12 cellular contexts compared by ENCODE assay signal in genomic region chr19:45766293-45766918, GRCh38. TPM values are rescaled to one million over a fixed set of nuclear protein-coding genes. Genes with fewer than 3 reads are reported as not detected.
DNase-seq lines count a peak whose midpoint lies in the region; ATAC-seq, FAIRE-seq and TF ChIP-seq lines count a peak whose summit lies in the region.
"Had no signal": no experiment of that assay in that cellular context is flagged by ENCODE, and none has a peak within 500 bp of the region (broad histone marks: within the 10 kb centered on the region; RNA-seq: fewer than 3 reads in every experiment).

No MANE protein-coding gene starts in this region.

- in situ Hi-C loops in astrocyte of the spinal cord (cut with HindIII; ENCODE audit: low sequenced_read_pairs), result no loop called here
- in situ Hi-C loops in gastrocnemius medialis (cut with MboI; ENCODE audit: low sequenced_read_pairs in 4 of 4), result no loop called here

- H3K4me1 ChIP-seq in right cardiac atrium (ENCODE audit: control insufficient read depth, insufficient read depth, low read length) (no peaks in the 10 kb centered on the region), gastrocnemius medialis (peaks cover 28 to 50% of the 10 kb centered on the region in 2 donors)

- H3K36me3 ChIP-seq in gastrocnemius medialis, result no peaks in the 10 kb centered on the region

- no peak for TF ChIP-seq CTCF in astrocyte of the spinal cord (IDR thresholded peaks at IDR 0.05; ENCODE audit: low read depth, low read length)
- TF ChIP-seq CTCF in gastrocnemius medialis (IDR thresholded peaks at IDR 0.05 in 4 of 5, conservative IDR thresholded peaks at IDR 0.05 in 1 of 5), result no peak

- 53% methylated on average over 19 of the region's 19 CpGs for WGBS in right cardiac atrium

- H3K9me3 ChIP-seq in right cardiac atrium (ENCODE audit: control insufficient read depth, low read length), result no peaks in the 10 kb centered on the region
- H3K9me3 ChIP-seq in gastrocnemius medialis, result no peaks in the 10 kb centered on the region

- FAIRE-seq in GM12891 (lab: Jason Lieb, UNC), result no peak

- intact Hi-C loops in right cardiac atrium (cut with DNase I), result loop anchor here in 1 of 4 donors (5.0 to 10.0 kb wide), 2 partner anchors 52 to 74 kb away; partner anchors contain the start of genes QPCTL and SNRPD2
- intact Hi-C loops in gastrocnemius medialis (cut with DNase I; ENCODE audit: low total_unique reads), result loop anchor here (5.0 kb wide), 3 partner anchors 34 to 1019 kb away; partner anchors contain the start of genes BCL3, FBXO46, IRF2BP1 and MEIOSIN

- TF ChIP-seq POLR2A in gastrocnemius medialis (IDR thresholded peaks at IDR 0.05) (no peak), GM12891 (IDR thresholded peaks at IDR 0.05; ENCODE audit: low read depth, low read length) (no peak)

- DNase-seq in COLO668 (lab: John Stamatoyannopoulos, UW; ENCODE audit: unreplicated experiment) (peak; percentile 31), astrocyte of the spinal cord (ENCODE audit: low read depth, low spot score) (no peak), right cardiac atrium (peak in 2 of 3 donors; percentile 62 to 85), gastrocnemius medialis (no peak), GM12891 (ENCODE audit: insufficient read length, low spot score) (no peak)
- DNase-seq: NCI-H510A, T1000 had no signal

- H3K4me3 ChIP-seq in astrocyte of the spinal cord (ENCODE audit: low read depth, low read length) (peak overlapping the region; percentile 75), right cardiac atrium (ENCODE audit: low read length) (peak overlapping the region; percentile 80), gastrocnemius medialis (peak overlapping the region; percentile 74 to 90 (median 82))

- ATAC-seq in right cardiac atrium, result no peak
- no peak for ATAC-seq in gastrocnemius medialis
- ATAC-seq in HG02938 (IDR thresholded peaks at IDR 0.05; ENCODE audit: unreplicated experiment), result no peak
- no peak for ATAC-seq in GM21825 (IDR thresholded peaks at IDR 0.05; ENCODE audit: unreplicated experiment)
- no peak for ATAC-seq in GM18867 (IDR thresholded peaks at IDR 0.05; ENCODE audit: unreplicated experiment)
- ATAC-seq: activated T-helper 17 cell treated with anti-CD3 and anti-CD28 coated beads, Interleukin-2, amount 50 U/mL, for 72 hours had no signal

- H3K27ac ChIP-seq in right cardiac atrium (ENCODE audit: low read length), result peak overlapping the region; percentile 99
- peak overlapping the region; percentile 95 to 99 (median 97) for H3K27ac ChIP-seq in gastrocnemius medialis

- H3K27me3 ChIP-seq in right cardiac atrium (ENCODE audit: control insufficient read depth, insufficient read depth) (no peaks in the 10 kb centered on the region), gastrocnemius medialis (no peaks in the 10 kb centered on the region)

TF ChIP-seq in GM12891, 5 proteins besides CTCF, POLR2A, EP300 and RAD21:
- TF ChIP-seq PAX5 (IDR thresholded peaks at IDR 0.05; ENCODE audit: insufficient read depth, low read length, severe bottlenecking) (no peak), POU2F2 (IDR thresholded peaks at IDR 0.05; ENCODE audit: low read depth, low read length) (no peak), SPI1 (IDR thresholded peaks at IDR 0.05; ENCODE audit: low read depth, low read length) (no peak), POLR2AphosphoS5 (IDR thresholded peaks at IDR 0.05; ENCODE audit: low read depth, low read length) (no peak), TAF1 (IDR thresholded peaks at IDR 0.05; ENCODE audit: low read depth, low read length) (no peak)

RNA-seq across cellular contexts. Expression of gene SIX5, which starts 2.6 kb away (rescaled TPM):
- total RNA-seq in right cardiac atrium (10 to 100 TPM; 15.8 to 33.2 (median 24.1) TPM), gastrocnemius medialis (10 to 100 TPM in 2 of 4 donors, 1 to 10 TPM in 2; 8.2 to 12.2 (median 10.1) TPM)
- 19.4 TPM for polyA plus RNA-seq in right cardiac atrium
- 3.7 TPM for polyA plus RNA-seq in GM12891 (2012; ENCODE audit: low read depth, missing spikeins)

RNA-seq across cellular contexts. Expression of gene DMPK, which starts 15.9 kb away (rescaled TPM):
- total RNA-seq in right cardiac atrium, result 100 to 1,000 TPM; 220 to 304 (median 288) TPM
- 395 TPM for polyA plus RNA-seq in right cardiac atrium
- 100 to 1,000 TPM in 2 of 4 donors, 10 to 100 TPM in 2; 93.0 to 196 (median 116) TPM for total RNA-seq in gastrocnemius medialis
- 36.5 TPM for polyA plus RNA-seq in GM12891 (2012; ENCODE audit: low read depth, missing spikeins)

RNA-seq across cellular contexts. Expression of gene DMWD, which starts 26.2 kb away (rescaled TPM):
- total RNA-seq in right cardiac atrium (10 to 100 TPM; 72.2 to 87.1 (median 76.6) TPM), gastrocnemius medialis (100 to 1,000 TPM in 1 of 4 donors, 10 to 100 TPM in 3; 38.6 to 111 (median 56.4) TPM)
- 50.2 TPM for polyA plus RNA-seq in right cardiac atrium
- 25.7 TPM for polyA plus RNA-seq in GM12891 (2012; ENCODE audit: low read depth, missing spikeins)

RNA-seq across cellular contexts. Expression of gene MEIOSIN, which starts 33.2 kb away (rescaled TPM):
- total RNA-seq in right cardiac atrium, result under 1 TPM; 0.15 to 0.76 (median 0.30) TPM
- 0.41 TPM for polyA plus RNA-seq in right cardiac atrium
- total RNA-seq in gastrocnemius medialis, result not detected
- polyA plus RNA-seq in GM12891 (2012; ENCODE audit: low read depth, missing spikeins), result 0.05 TPM
- polyA plus RNA-seq: IgD-negative memory B cell had no signal

RNA-seq across cellular contexts. Expression of gene FBXO46, which starts 35.7 kb away (rescaled TPM):
- 10 to 100 TPM; 11.4 to 13.2 (median 12.6) TPM for total RNA-seq in right cardiac atrium
- polyA plus RNA-seq in right cardiac atrium, result 9.4 TPM
- 10 to 100 TPM in 1 of 4 donors, 1 to 10 TPM in 3; 6.6 to 14.3 (median 8.7) TPM for total RNA-seq in gastrocnemius medialis
- polyA plus RNA-seq in GM12891 (2012; ENCODE audit: low read depth, missing spikeins), result 13.4 TPM

Comparison
In these comparisons a context has a peak if more than half of its experiments do, and no peak if none do; other contexts are left out.
1. DNase-seq: peak in COLO668 (single experiment) and right cardiac atrium (2 of 3); none in astrocyte of the spinal cord (single experiment), gastrocnemius medialis (0 of 2) and GM12891 (single experiment).
2. Peak in every context shown above with its lines, with median percentiles within 50 percentile points of each other: H3K4me3 ChIP-seq.